21 cellular contexts compared by ENCODE assay signal in the genomic region with DNA sequence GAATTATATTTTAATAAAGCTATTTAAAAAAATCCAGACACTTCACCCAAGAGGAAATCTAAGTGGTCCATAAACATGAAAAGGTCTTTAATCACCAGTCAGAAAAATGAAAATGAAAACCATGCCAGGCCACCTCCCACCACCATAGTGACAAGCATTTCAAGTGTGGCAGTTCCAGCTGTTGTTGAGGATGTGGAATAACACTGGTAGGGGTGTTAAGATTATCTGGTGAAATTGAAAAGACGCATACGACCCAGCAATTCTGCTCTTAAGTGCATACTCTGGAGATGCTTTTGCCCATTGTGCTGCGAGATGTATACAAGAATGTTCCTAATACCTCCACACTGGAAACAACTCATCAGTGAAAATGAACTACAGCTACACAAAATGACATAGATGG.
"Had no signal": no experiment of that assay in that cellular context is flagged by ENCODE, and none has a peak within 500 bp of the region (broad histone marks: within the 10 kb centered on the region; RNA-seq: fewer than 3 reads in every experiment).

No MANE protein-coding gene starts in this region.

- H3K4me3 Mint-ChIP-seq: dendritic cell treated with granulocyte-macrophage colony-stimulating factor and Interleukin-4, amounts not matched to agents 40 ng/mL and 50 ng/mL, for 4 days; naive thymus-derived CD4-positive, alpha-beta T cell; neural crest cell; stimulated activated naive B cell treated with anti-CD40 and anti-IgM and Interleukin-4, amounts not matched to agents 10 μg/mL and 1 μg/mL and 100 μg/mL, for 72 hours; stimulated activated naive CD8-positive, alpha-beta T cell treated with anti-CD3 and anti-CD28 coated beads, Interleukin-15, amount 100 ng/mL, for 72 hours had no signal

- H3K27me3 Mint-ChIP-seq: dendritic cell treated with granulocyte-macrophage colony-stimulating factor and Interleukin-4, amounts not matched to agents 40 ng/mL and 50 ng/mL, for 4 days; naive thymus-derived CD4-positive, alpha-beta T cell; stimulated activated naive B cell treated with anti-CD40 and anti-IgM and Interleukin-4, amounts not matched to agents 10 μg/mL and 1 μg/mL and 100 μg/mL, for 72 hours; stimulated activated naive CD8-positive, alpha-beta T cell treated with anti-CD3 and anti-CD28 coated beads, Interleukin-15, amount 100 ng/mL, for 72 hours had no signal

- H3K27ac ChIP-seq: esophagus squamous epithelium, foreskin keratinocyte, pancreas, prostate gland, thoracic aorta, transverse colon had no signal

- DNase-seq: cerebellar nuclear complex; esophagus squamous epithelium; foreskin keratinocyte; head of caudate nucleus; hippocampal formation; kidney glomerular epithelial cell; mammary epithelial cell; naive thymus-derived CD4-positive, alpha-beta T cell; pancreas; stimulated activated CD4-positive, alpha-beta T cell treated with anti-CD3 and anti-CD28 coated beads, Interleukin-2, amount 100 ng/mL, for 24 hours; stimulated activated CD4-positive, alpha-beta T cell treated with anti-CD3 and anti-CD28 coated beads, Interleukin-4, amount 100 ng/mL, for 4 hours; stimulated activated naive B cell treated with anti-CD40 and anti-IgM and Interleukin-4, amounts not matched to agents 10 μg/mL and 1 μg/mL and 100 μg/mL, for 72 hours; stimulated activated naive CD8-positive, alpha-beta T cell treated with anti-CD3 and anti-CD28 coated beads, Interleukin-15, amount 100 ng/mL, for 72 hours; transverse colon had no signal

- H3K27me3 ChIP-seq: esophagus squamous epithelium, foreskin keratinocyte, pancreas, transverse colon had no signal

- H3K4me1 ChIP-seq: pancreas, prostate gland, transverse colon had no signal

- ATAC-seq: foreskin keratinocyte; naive thymus-derived CD4-positive, alpha-beta T cell; pancreas; sciatic nerve; stimulated activated naive B cell treated with anti-CD40 and anti-IgM and Interleukin-4, amounts not matched to agents 10 μg/mL and 1 μg/mL and 100 μg/mL, for 72 hours; stimulated activated naive CD8-positive, alpha-beta T cell treated with anti-CD3 and anti-CD28 coated beads, Interleukin-15, amount 100 ng/mL, for 72 hours had no signal

- H3K4me1 Mint-ChIP-seq: neural crest cell had no signal

- H3K9me3 Mint-ChIP-seq: dendritic cell treated with granulocyte-macrophage colony-stimulating factor and Interleukin-4, amounts not matched to agents 40 ng/mL and 50 ng/mL, for 4 days; naive thymus-derived CD4-positive, alpha-beta T cell; neural crest cell; stimulated activated naive B cell treated with anti-CD40 and anti-IgM and Interleukin-4, amounts not matched to agents 10 μg/mL and 1 μg/mL and 100 μg/mL, for 72 hours; stimulated activated naive CD8-positive, alpha-beta T cell treated with anti-CD3 and anti-CD28 coated beads, Interleukin-15, amount 100 ng/mL, for 72 hours had no signal

- H3K27ac Mint-ChIP-seq: dendritic cell treated with granulocyte-macrophage colony-stimulating factor and Interleukin-4, amounts not matched to agents 40 ng/mL and 50 ng/mL, for 4 days; stimulated activated naive B cell treated with anti-CD40 and anti-IgM and Interleukin-4, amounts not matched to agents 10 μg/mL and 1 μg/mL and 100 μg/mL, for 72 hours had no signal

- H3K4me3 ChIP-seq: esophagus squamous epithelium, pancreas, prostate gland, thoracic aorta, transverse colon had no signal

- FAIRE-seq: colon, islet of Langerhans, pancreas had no signal

- H3K36me3 ChIP-seq: prostate gland, thoracic aorta, transverse colon had no signal

- H3K9me3 ChIP-seq: esophagus squamous epithelium, pancreas, prostate gland, thoracic aorta, transverse colon had no signal
